In genomic region chr1:77534456-77534855, GRCh38 we compare ENCODE assay signal across 1 cellular context.
TF ChIP-seq lines count a peak whose summit lies in the region.

No MANE protein-coding gene starts in this region.

TF ChIP-seq in HCT116, 20 proteins besides CTCF, POLR2A, EP300 and RAD21 (continued from another document):
- TF ChIP-seq CBX3 (IDR thresholded peaks at IDR 0.05; ENCODE audit: low read depth): no peak
- no peak for TF ChIP-seq EGR1 (IDR thresholded peaks at IDR 0.05; ENCODE audit: low read depth)
- no peak for TF ChIP-seq SRF (IDR thresholded peaks at IDR 0.05; ENCODE audit: low read depth)
- TF ChIP-seq SIN3A (IDR thresholded peaks at IDR 0.05; ENCODE audit: low read depth): no peak
- no peak for TF ChIP-seq REST (IDR thresholded peaks at IDR 0.05; ENCODE audit: low read depth)
